ENCODE assay signal across 23 cellular contexts in genomic region chr7:21193895-21194294, GRCh38.
"Had no signal": no experiment of that assay in that cellular context is flagged by ENCODE, and none has a peak within 500 bp of the region (broad histone marks: within the 10 kb centered on the region; RNA-seq: fewer than 3 reads in every experiment).

No MANE protein-coding gene starts in this region.

- ATAC-seq: left ventricle myocardium superior; lower lobe of right lung; natural killer cell; sciatic nerve; stimulated activated naive CD8-positive, alpha-beta T cell treated with anti-CD3 and anti-CD28 coated beads, Interleukin-15, amount 100 ng/mL, for 72 hours; upper lobe of right lung had no signal

- H3K4me1 Mint-ChIP-seq: stimulated activated naive CD8-positive, alpha-beta T cell treated with anti-CD3 and anti-CD28 coated beads, Interleukin-15, amount 100 ng/mL, for 72 hours had no signal

- H3K4me2 ChIP-seq: smooth muscle cell had no signal

- H3K9me3 ChIP-seq: lower lobe of right lung, prostate gland, right atrium auricular region, suprapubic skin, transverse colon, upper lobe of right lung, uterus had no signal

- H3K36me3 Mint-ChIP-seq: natural killer cell had no signal

- H3K27ac ChIP-seq: coronary artery, lower lobe of right lung, prostate gland, right atrium auricular region, suprapubic skin, transverse colon, upper lobe of right lung, uterus had no signal

- H3K4me3 Mint-ChIP-seq: natural killer cell; neural crest cell; stimulated activated naive CD8-positive, alpha-beta T cell treated with anti-CD3 and anti-CD28 coated beads, Interleukin-15, amount 100 ng/mL, for 72 hours had no signal

- H3K36me3 ChIP-seq: lower lobe of right lung, prostate gland, right atrium auricular region, suprapubic skin, transverse colon, upper lobe of right lung, uterus had no signal

- H3K9me3 Mint-ChIP-seq: natural killer cell, neural crest cell had no signal

- H3K4me1 ChIP-seq: lower lobe of right lung, right atrium auricular region, suprapubic skin, upper lobe of right lung, uterus had no signal

- H3K4me3 ChIP-seq: coronary artery, lower lobe of right lung, prostate gland, right atrium auricular region, smooth muscle cell, suprapubic skin, transverse colon, upper lobe of right lung, uterus had no signal

- H3K27me3 ChIP-seq: right atrium auricular region, suprapubic skin, transverse colon, upper lobe of right lung, uterus had no signal

- H3K27ac Mint-ChIP-seq: natural killer cell; stimulated activated naive CD8-positive, alpha-beta T cell treated with anti-CD3 and anti-CD28 coated beads, Interleukin-15, amount 100 ng/mL, for 72 hours had no signal

- DNase-seq: dermis blood vessel endothelial cell; effector memory CD4-positive, alpha-beta T cell; head of caudate nucleus; left ventricle myocardium superior; lower lobe of right lung; natural killer cell; nucleus accumbens; stimulated activated CD4-positive, alpha-beta T cell treated with anti-CD3 and anti-CD28 coated beads, Interleukin-12 subunit alpha, Interleukin-12 subunit beta, amount 100 ng/mL, for 4 hours; stimulated activated CD4-positive, alpha-beta T cell treated with anti-CD3 and anti-CD28 coated beads, Interleukin-1b, Interleukin-23, amount 100 ng/mL, for 48 hours; stimulated activated CD4-positive, alpha-beta T cell treated with anti-CD3 and anti-CD28 coated beads, Interleukin-4, amount 100 ng/mL, for 1 hour; stimulated activated CD8-positive, alpha-beta memory T cell treated with anti-CD3 and anti-CD28 coated beads, Interleukin-4, amount 100 ng/mL, for 48 hours; stimulated activated naive CD4-positive, alpha-beta T cell; stimulated activated naive CD8-positive, alpha-beta T cell treated with anti-CD3 and anti-CD28 coated beads, Interleukin-15, amount 100 ng/mL, for 72 hours; transverse colon; upper lobe of right lung; uterus had no signal
